22 cellular contexts compared by ENCODE assay signal in the genomic region with DNA sequence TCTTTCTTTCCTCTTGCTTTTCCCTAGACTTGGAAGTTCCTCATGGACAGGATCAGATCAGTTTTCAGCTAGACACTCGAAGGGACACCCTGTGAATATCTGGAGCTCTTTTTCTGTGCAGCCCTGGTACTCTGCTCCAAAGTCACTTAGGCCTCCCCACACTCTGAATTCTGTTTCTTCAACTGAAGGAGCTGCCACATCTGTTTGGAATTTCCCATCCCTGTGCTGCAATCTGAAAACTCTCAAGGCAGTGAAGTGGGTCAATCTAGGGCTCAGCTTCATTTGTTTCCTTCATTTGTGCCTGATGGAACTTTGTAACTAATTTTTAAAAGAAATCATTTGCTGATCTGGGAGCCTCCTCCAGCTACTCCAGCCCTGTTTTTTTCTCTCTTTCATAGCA. TPM values are rescaled to one million over a fixed set of nuclear protein-coding genes. Genes with fewer than 3 reads are reported as not detected.
DNase-seq lines count a peak whose midpoint lies in the region; ATAC-seq, FAIRE-seq and TF ChIP-seq lines count a peak whose summit lies in the region.
"Had no signal": no experiment of that assay in that cellular context is flagged by ENCODE, and none has a peak within 500 bp of the region (broad histone marks: within the 10 kb centered on the region; RNA-seq: fewer than 3 reads in every experiment).

No MANE protein-coding gene starts in this region.

- H3K79me2 ChIP-seq in smooth muscle cell (ENCODE audit: low read depth), result peaks cover 99% of the 10 kb centered on the region

- no peak for FAIRE-seq in D721Med (lab: Jason Lieb, UNC)

- H3K9me3 ChIP-seq in smooth muscle cell (replicated peaks; ENCODE audit: low read depth), result no peaks in the 10 kb centered on the region
- H3K9me3 ChIP-seq: mucosa of descending colon, sigmoid colon, suprapubic skin had no signal

- H3K4me3 Mint-ChIP-seq in activated CD4-positive, alpha-beta T cell treated with anti-CD3 and anti-CD28 coated beads for 36 hours, result no peak overlapping the region
- peak overlapping the region in 1 of 4 donors; percentile 39 for H3K4me3 Mint-ChIP-seq in IgD-negative memory B cell
- H3K4me3 Mint-ChIP-seq in immature natural killer cell, result peak overlapping the region in 2 of 5 donors; percentile 25 to 56
- H3K4me3 Mint-ChIP-seq: activated naive CD8-positive, alpha-beta T cell treated with anti-CD3 and anti-CD28 coated beads, Interleukin-2, amount 10 ng/mL, durations not matched to agents 7 days and 5 days had no signal

- no peaks in the 10 kb centered on the region for H3K36me3 ChIP-seq in smooth muscle cell (ENCODE audit: low read depth)
- H3K36me3 ChIP-seq: sigmoid colon, suprapubic skin had no signal

- no peak overlapping the region for H2AFZ ChIP-seq in smooth muscle cell (ENCODE audit: low read depth)
- H2AFZ ChIP-seq: GM23248 had no signal

- no peak overlapping the region for H3K4me3 ChIP-seq in smooth muscle cell
- H3K4me3 ChIP-seq: BLaER1, GM23248, mucosa of descending colon, sigmoid colon, suprapubic skin had no signal

- peak overlapping the region; percentile 20 for H3K27ac ChIP-seq in smooth muscle cell (ENCODE audit: low read depth)
- H3K27ac ChIP-seq: BLaER1, GM23248, sigmoid colon, suprapubic skin had no signal

- TF ChIP-seq CTCF in smooth muscle cell (IDR thresholded peaks at IDR 0.05; ENCODE audit: borderline replicate concordance, insufficient read depth, poor library complexity, severe bottlenecking) (no peak), D721Med (IDR thresholded peaks at IDR 0.05; ENCODE audit: insufficient read depth, missing control alignments) (no peak)

- WGBS in smooth muscle cell (ENCODE audit: low lambda C conversion rate), result 91% methylated on average over 1 of the region's 1 CpG

- no peak for DNase-seq in activated CD4-positive, alpha-beta T cell treated with anti-CD3 and anti-CD28 coated beads for 36 hours
- DNase-seq in activated CD4-positive, alpha-beta T cell treated with anti-CD3 and anti-CD28 coated beads, Interleukin-2, amount 50 U/mL, for 48 hours, result no peak
- no peak for DNase-seq in immature natural killer cell
- no peak for DNase-seq in smooth muscle cell (lab: John Stamatoyannopoulos, UW; ENCODE audit: unreplicated experiment)
- no peak for DNase-seq in NK-92 treated with Interleukin-12 subunit alpha and Interleukin-12 subunit beta, amount 100 ng/mL, for 24 hours (lab: John Stamatoyannopoulos, UW)
- no peak for DNase-seq in D721Med (ENCODE audit: insufficient read length, low spot score)
- DNase-seq: activated CD8-positive, alpha-beta memory T cell treated with anti-CD3 and anti-CD28 coated beads, Interleukin-2, amount 50 U/mL, for 48 hours; activated naive CD8-positive, alpha-beta T cell treated with anti-CD3 and anti-CD28 coated beads, Interleukin-2, amount 10 ng/mL, durations not matched to agents 7 days and 5 days; GM23248; mucosa of descending colon; NCI-H1436; NCI-H2171 treated with DMSO at 0.1 percent for 48 hours; NCI-H748 treated with DMSO at 0.1 percent for 48 hours; SIG-M5; sigmoid colon; stimulated activated CD4-positive, alpha-beta T cell treated with anti-CD3 and anti-CD28 coated beads, Interleukin-1b, Interleukin-23, amount 100 ng/mL, for 48 hours had no signal

- peaks cover 6% of the 10 kb centered on the region for H3K9me3 Mint-ChIP-seq in activated CD4-positive, alpha-beta T cell treated with anti-CD3 and anti-CD28 coated beads for 36 hours (ENCODE audit: low read depth)
- no peaks in the 10 kb centered on the region for H3K9me3 Mint-ChIP-seq in IgD-negative memory B cell
- no peaks in the 10 kb centered on the region for H3K9me3 Mint-ChIP-seq in immature natural killer cell
- H3K9me3 Mint-ChIP-seq: activated naive CD8-positive, alpha-beta T cell treated with anti-CD3 and anti-CD28 coated beads, Interleukin-2, amount 10 ng/mL, durations not matched to agents 7 days and 5 days had no signal

- POLR2A ChIA-PET in activated CD4-positive, alpha-beta T cell treated with anti-CD3 and anti-CD28 coated beads for 36 hours (lab: Charles Lee), result interaction anchor here (0.9 kb wide), 1 partner anchor 11 kb away, joined by 4 read pairs; no protein-coding TSS in a partner anchor

- peak overlapping the region; percentile 35 for H3K27ac Mint-ChIP-seq in activated CD4-positive, alpha-beta T cell treated with anti-CD3 and anti-CD28 coated beads for 36 hours
- H3K27ac Mint-ChIP-seq in IgD-negative memory B cell, result peak overlapping the region; percentile 39 to 90 (median 83)
- peak overlapping the region; percentile 47 to 93 (median 68) for H3K27ac Mint-ChIP-seq in immature natural killer cell
- H3K27ac Mint-ChIP-seq: activated naive CD8-positive, alpha-beta T cell treated with anti-CD3 and anti-CD28 coated beads, Interleukin-2, amount 10 ng/mL, durations not matched to agents 7 days and 5 days had no signal

- H3K4me1 ChIP-seq in smooth muscle cell (ENCODE audit: low read depth), result peaks cover 14% of the 10 kb centered on the region

- H3K4me2 ChIP-seq in smooth muscle cell, result no peak overlapping the region
- H3K4me2 ChIP-seq: BLaER1 had no signal

- peaks cover 97% of the 10 kb centered on the region for H3K4me1 Mint-ChIP-seq in activated CD4-positive, alpha-beta T cell treated with anti-CD3 and anti-CD28 coated beads for 36 hours
- peaks cover 78 to 88% (median 84%) of the 10 kb centered on the region in 3 donors for H3K4me1 Mint-ChIP-seq in IgD-negative memory B cell
- H3K4me1 Mint-ChIP-seq in immature natural killer cell, result peaks cover 97 to 100% of the 10 kb centered on the region in 2 donors

- no peak overlapping the region for H3K9ac ChIP-seq in smooth muscle cell (ENCODE audit: low read depth)
- H3K9ac ChIP-seq: BLaER1, GM23248 had no signal

- ATAC-seq in activated CD4-positive, alpha-beta T cell treated with anti-CD3 and anti-CD28 coated beads for 36 hours, result no peak
- ATAC-seq in GM19463 (IDR thresholded peaks at IDR 0.05; ENCODE audit: unreplicated experiment), result no peak
- ATAC-seq: activated CD4-positive, CD25-positive, alpha-beta regulatory T cell treated with anti-CD3 and anti-CD28 coated beads, Interleukin-2, amount 50 U/mL, for 24 hours; esophagus mucosa; mucosa of descending colon had no signal

- peaks cover 10% of the 10 kb centered on the region for H3F3A ChIP-seq in smooth muscle cell (ENCODE audit: low read depth)

- CTCF ChIA-PET in activated CD4-positive, alpha-beta T cell treated with anti-CD3 and anti-CD28 coated beads for 36 hours (lab: Charles Lee), result interaction anchor here (0.6 to 1.7 kb wide), 12 partner anchors 8 to 144 kb away, joined by 3 to 6 read pairs (median 4); no protein-coding TSS in a partner anchor

- intact Hi-C loops in activated CD4-positive, alpha-beta T cell treated with anti-CD3 and anti-CD28 coated beads for 36 hours (cut with DNase I, micrococcal nuclease), result loop anchor here (10.0 kb wide), 2 partner anchors 283 to 993 kb away; a partner anchor contains a TSS

- no peaks in the 10 kb centered on the region for H3K27me3 Mint-ChIP-seq in activated CD4-positive, alpha-beta T cell treated with anti-CD3 and anti-CD28 coated beads for 36 hours
- H3K27me3 Mint-ChIP-seq in IgD-negative memory B cell (no peaks in the 10 kb centered on the region), immature natural killer cell (ENCODE audit: low read depth in 3 of 3) (peaks cover 0 to 9% (median 4%) of the 10 kb centered on the region in 3 donors)
- H3K27me3 Mint-ChIP-seq: activated naive CD8-positive, alpha-beta T cell treated with anti-CD3 and anti-CD28 coated beads, Interleukin-2, amount 10 ng/mL, durations not matched to agents 7 days and 5 days had no signal

- H4K20me1 ChIP-seq in smooth muscle cell (ENCODE audit: low read depth), result peaks cover 99% of the 10 kb centered on the region

- H3K36me3 Mint-ChIP-seq in activated CD4-positive, alpha-beta T cell treated with anti-CD3 and anti-CD28 coated beads for 36 hours (ENCODE audit: low read depth), result peaks cover 44% of the 10 kb centered on the region
- H3K36me3 Mint-ChIP-seq in IgD-negative memory B cell, result peaks cover 7% of the 10 kb centered on the region
- H3K36me3 Mint-ChIP-seq in immature natural killer cell, result peaks cover 0 to 3% (median 3%) of the 10 kb centered on the region in 3 donors

- no peaks in the 10 kb centered on the region for H3K27me3 ChIP-seq in smooth muscle cell (ENCODE audit: low read depth)
- H3K27me3 ChIP-seq: BLaER1, sigmoid colon, suprapubic skin had no signal

RNA-seq across cellular contexts. Expression of a gene that starts 9.6 kb away (rescaled TPM):
- 10 to 100 TPM; 28.8 to 31.0 TPM for total RNA-seq in activated CD4-positive, alpha-beta T cell treated with anti-CD3 and anti-CD28 coated beads for 36 hours
- polyA plus RNA-seq in IgD-negative memory B cell (78.9 TPM), immature natural killer cell (10 to 100 TPM; 43.1 to 63.4 (median 50.5) TPM), smooth muscle cell (16.3 and 19.4 TPM in 2 replicates)
- 52.1 TPM in 2 replicates for total RNA-seq in smooth muscle cell
